ENCODE assay signal across 9 cellular contexts in genomic region chr15:67174864-67175573, GRCh38.
DNase-seq lines count a peak whose midpoint lies in the region; ATAC-seq and TF ChIP-seq lines count a peak whose summit lies in the region.
"Had no signal": no experiment of that assay in that cellular context is flagged by ENCODE, and none has a peak within 500 bp of the region (broad histone marks: within the 10 kb centered on the region; RNA-seq: fewer than 3 reads in every experiment).

No MANE protein-coding gene starts in this region.

- ATAC-seq in activated CD8-positive, alpha-beta T cell treated with anti-CD3 and anti-CD28 coated beads for 36 hours: peak; percentile 27
- no peak for ATAC-seq in activated CD8-positive, alpha-beta T cell treated with anti-CD3 and anti-CD28 coated beads, Interleukin-2, amount 10 ng/mL, durations not matched to agents 7 days and 5 days

- H3K9me3 Mint-ChIP-seq in activated CD8-positive, alpha-beta T cell treated with anti-CD3 and anti-CD28 coated beads for 36 hours: no peaks in the 10 kb centered on the region
- no peaks in the 10 kb centered on the region for H3K9me3 Mint-ChIP-seq in activated CD8-positive, alpha-beta T cell treated with anti-CD3 and anti-CD28 coated beads, Interleukin-2, amount 10 ng/mL, durations not matched to agents 7 days and 5 days (ENCODE audit: insufficient read depth)
- no peaks in the 10 kb centered on the region for H3K9me3 Mint-ChIP-seq in activated CD4-positive, alpha-beta memory T cell treated with anti-CD3 and anti-CD28 coated beads, Interleukin-2, amount 10 ng/mL, durations not matched to agents 7 days and 5 days
- no peaks in the 10 kb centered on the region for H3K9me3 Mint-ChIP-seq in glutamatergic neuron (ENCODE audit: unreplicated experiment)

- peaks cover 4% of the 10 kb centered on the region for H3K36me3 ChIP-seq in thymus (ENCODE audit: control insufficient read depth, insufficient read depth)

- H3K27ac ChIP-seq in thymus (ENCODE audit: low read depth): peak overlapping the region; percentile 79

- H3K4me1 Mint-ChIP-seq in activated CD8-positive, alpha-beta T cell treated with anti-CD3 and anti-CD28 coated beads for 36 hours (ENCODE audit: low read depth): peaks cover 38% of the 10 kb centered on the region
- H3K4me1 Mint-ChIP-seq in activated CD8-positive, alpha-beta T cell treated with anti-CD3 and anti-CD28 coated beads, Interleukin-2, amount 10 ng/mL, durations not matched to agents 7 days and 5 days (ENCODE audit: low read depth): peaks cover 34% of the 10 kb centered on the region
- H3K4me1 Mint-ChIP-seq in activated CD4-positive, alpha-beta memory T cell treated with anti-CD3 and anti-CD28 coated beads, Interleukin-2, amount 10 ng/mL, durations not matched to agents 7 days and 5 days: peaks cover 54% of the 10 kb centered on the region
- H3K4me1 Mint-ChIP-seq in glutamatergic neuron (ENCODE audit: low read depth, unreplicated experiment): no peaks in the 10 kb centered on the region

- H3K27me3 ChIP-seq in thymus (ENCODE audit: control insufficient read depth, insufficient read depth): no peaks in the 10 kb centered on the region

- no peak for TF ChIP-seq CTCF in activated CD8-positive, alpha-beta T cell treated with anti-CD3 and anti-CD28 coated beads for 36 hours (IDR thresholded peaks at IDR 0.05)
- no peak for TF ChIP-seq CTCF in glutamatergic neuron (IDR thresholded peaks at IDR 0.05; ENCODE audit: partially characterized antibody, unreplicated experiment)

- 93% methylated on average over 9 of the region's 9 CpGs for WGBS in thymus

- peak; percentile 27 for DNase-seq in activated CD8-positive, alpha-beta T cell treated with anti-CD3 and anti-CD28 coated beads for 36 hours
- no peak for DNase-seq in activated CD8-positive, alpha-beta T cell treated with anti-CD3 and anti-CD28 coated beads, Interleukin-2, amount 10 ng/mL, durations not matched to agents 7 days and 5 days
- DNase-seq in activated CD4-positive, alpha-beta memory T cell treated with anti-CD3 and anti-CD28 coated beads, Interleukin-2, amount 10 ng/mL, durations not matched to agents 7 days and 5 days: no peak
- DNase-seq in kidney glomerular epithelial cell (lab: John Stamatoyannopoulos, UW) (peak; percentile 89), activated gamma-delta T cell treated with Interleukin-2 at 50 U/mL for 16 hours (no peak), glutamatergic neuron (no peak), NOMO-1 treated with dmso at 0.1 percent for 144 hours (lab: John Stamatoyannopoulos, UW; ENCODE audit: unreplicated experiment) (no peak)
- DNase-seq: DMS 273 treated with DMSO at 0.1 percent for 48 hours had no signal

- H3K36me3 Mint-ChIP-seq in activated CD8-positive, alpha-beta T cell treated with anti-CD3 and anti-CD28 coated beads for 36 hours (ENCODE audit: low read depth): peaks cover 16% of the 10 kb centered on the region
- H3K36me3 Mint-ChIP-seq in activated CD8-positive, alpha-beta T cell treated with anti-CD3 and anti-CD28 coated beads, Interleukin-2, amount 10 ng/mL, durations not matched to agents 7 days and 5 days (ENCODE audit: low read depth): peaks cover 52% of the 10 kb centered on the region
- H3K36me3 Mint-ChIP-seq in activated CD4-positive, alpha-beta memory T cell treated with anti-CD3 and anti-CD28 coated beads, Interleukin-2, amount 10 ng/mL, durations not matched to agents 7 days and 5 days (ENCODE audit: low read depth): peaks cover 85% of the 10 kb centered on the region
- no peaks in the 10 kb centered on the region for H3K36me3 Mint-ChIP-seq in glutamatergic neuron (ENCODE audit: unreplicated experiment)

- CTCF ChIA-PET in activated CD8-positive, alpha-beta T cell treated with anti-CD3 and anti-CD28 coated beads for 36 hours (lab: Charles Lee): interaction anchor here (1.7 kb wide), 1 partner anchor 228 kb away, joined by 4 read pairs; no protein-coding TSS in a partner anchor
- CTCF ChIA-PET in activated CD8-positive, alpha-beta T cell treated with anti-CD3 and anti-CD28 coated beads, Interleukin-2, amount 10 ng/mL, durations not matched to agents 7 days and 5 days (lab: Charles Lee): interaction anchor here (1.6 kb wide), 1 partner anchor 129 kb away, joined by 4 read pairs; no protein-coding TSS in a partner anchor
- CTCF ChIA-PET in activated CD4-positive, alpha-beta memory T cell treated with anti-CD3 and anti-CD28 coated beads, Interleukin-2, amount 10 ng/mL, durations not matched to agents 7 days and 5 days (lab: Charles Lee): no interaction called here

- no peaks in the 10 kb centered on the region for H3K27me3 Mint-ChIP-seq in activated CD8-positive, alpha-beta T cell treated with anti-CD3 and anti-CD28 coated beads for 36 hours
- no peaks in the 10 kb centered on the region for H3K27me3 Mint-ChIP-seq in activated CD8-positive, alpha-beta T cell treated with anti-CD3 and anti-CD28 coated beads, Interleukin-2, amount 10 ng/mL, durations not matched to agents 7 days and 5 days (ENCODE audit: low read depth)
- H3K27me3 Mint-ChIP-seq in activated CD4-positive, alpha-beta memory T cell treated with anti-CD3 and anti-CD28 coated beads, Interleukin-2, amount 10 ng/mL, durations not matched to agents 7 days and 5 days: no peaks in the 10 kb centered on the region
- H3K27me3 Mint-ChIP-seq in glutamatergic neuron (ENCODE audit: unreplicated experiment): no peaks in the 10 kb centered on the region

- POLR2A ChIA-PET in activated CD8-positive, alpha-beta T cell treated with anti-CD3 and anti-CD28 coated beads for 36 hours (lab: Charles Lee): interaction anchor here (1.0 kb wide), 1 partner anchor 54 kb away, joined by 3 read pairs; no protein-coding TSS in a partner anchor
- POLR2A ChIA-PET in activated CD8-positive, alpha-beta T cell treated with anti-CD3 and anti-CD28 coated beads, Interleukin-2, amount 10 ng/mL, durations not matched to agents 7 days and 5 days (lab: Charles Lee): no interaction called here
- POLR2A ChIA-PET in activated CD4-positive, alpha-beta memory T cell treated with anti-CD3 and anti-CD28 coated beads, Interleukin-2, amount 10 ng/mL, durations not matched to agents 7 days and 5 days (lab: Charles Lee): no interaction called here

- no peak overlapping the region for H3K4me3 ChIP-seq in thymus (ENCODE audit: low read length)

- H3K9me3 ChIP-seq in thymus (ENCODE audit: control insufficient read depth): no peaks in the 10 kb centered on the region

- H3K4me1 ChIP-seq in thymus (ENCODE audit: control insufficient read depth, insufficient read depth, low read length): no peaks in the 10 kb centered on the region

- H3K4me3 Mint-ChIP-seq in activated CD8-positive, alpha-beta T cell treated with anti-CD3 and anti-CD28 coated beads for 36 hours: no peak overlapping the region
- H3K4me3 Mint-ChIP-seq in activated CD8-positive, alpha-beta T cell treated with anti-CD3 and anti-CD28 coated beads, Interleukin-2, amount 10 ng/mL, durations not matched to agents 7 days and 5 days: no peak overlapping the region
- H3K4me3 Mint-ChIP-seq in activated CD4-positive, alpha-beta memory T cell treated with anti-CD3 and anti-CD28 coated beads, Interleukin-2, amount 10 ng/mL, durations not matched to agents 7 days and 5 days: no peak overlapping the region
- no peak overlapping the region for H3K4me3 Mint-ChIP-seq in glutamatergic neuron (ENCODE audit: unreplicated experiment)

- H3K27ac Mint-ChIP-seq in activated CD8-positive, alpha-beta T cell treated with anti-CD3 and anti-CD28 coated beads for 36 hours: peak overlapping the region; percentile 79
- no peak overlapping the region for H3K27ac Mint-ChIP-seq in activated CD8-positive, alpha-beta T cell treated with anti-CD3 and anti-CD28 coated beads, Interleukin-2, amount 10 ng/mL, durations not matched to agents 7 days and 5 days
- peak overlapping the region; percentile 44 for H3K27ac Mint-ChIP-seq in activated CD4-positive, alpha-beta memory T cell treated with anti-CD3 and anti-CD28 coated beads, Interleukin-2, amount 10 ng/mL, durations not matched to agents 7 days and 5 days
- H3K27ac Mint-ChIP-seq in glutamatergic neuron (ENCODE audit: unreplicated experiment): no peak overlapping the region

- intact Hi-C loops in activated CD8-positive, alpha-beta T cell treated with anti-CD3 and anti-CD28 coated beads for 36 hours (cut with micrococcal nuclease): no loop called here

Comparison
In these comparisons a context has a peak if more than half of its experiments do, and no peak if none do; other contexts are left out.
1. DNase-seq: peak in activated CD8-positive, alpha-beta T cell treated with anti-CD3 and anti-CD28 coated beads for 36 hours (single experiment) and kidney glomerular epithelial cell (single experiment); none in activated CD8-positive, alpha-beta T cell treated with anti-CD3 and anti-CD28 coated beads, Interleukin-2, amount 10 ng/mL, durations not matched to agents 7 days and 5 days (single experiment), activated CD4-positive, alpha-beta memory T cell treated with anti-CD3 and anti-CD28 coated beads, Interleukin-2, amount 10 ng/mL, durations not matched to agents 7 days and 5 days (single experiment), activated gamma-delta T cell treated with Interleukin-2 at 50 U/mL for 16 hours (single experiment), glutamatergic neuron (single experiment) and NOMO-1 treated with dmso at 0.1 percent for 144 hours (single experiment).
2. H3K27ac Mint-ChIP-seq: peak in activated CD8-positive, alpha-beta T cell treated with anti-CD3 and anti-CD28 coated beads for 36 hours (single experiment) and activated CD4-positive, alpha-beta memory T cell treated with anti-CD3 and anti-CD28 coated beads, Interleukin-2, amount 10 ng/mL, durations not matched to agents 7 days and 5 days (single experiment); none in activated CD8-positive, alpha-beta T cell treated with anti-CD3 and anti-CD28 coated beads, Interleukin-2, amount 10 ng/mL, durations not matched to agents 7 days and 5 days (single experiment) and glutamatergic neuron (single experiment).